2 cellular contexts compared by ENCODE assay signal in genomic region chr13:39527301-39527700, GRCh38.
TF ChIP-seq lines count a peak whose summit lies in the region.

No MANE protein-coding gene starts in this region.

TF ChIP-seq in A549, 52 proteins besides CTCF, POLR2A, EP300 and RAD21 (continued from another document):
- TF ChIP-seq MYC (IDR thresholded peaks at IDR 0.05; ENCODE audit: borderline replicate concordance, low read length) (no peak), CEBPB (IDR thresholded peaks at IDR 0.05) (no peak), KDM1A (IDR thresholded peaks at IDR 0.05; ENCODE audit: low read depth) (no peak), ZNF302 (CRISPR knock-in tag; IDR thresholded peaks at IDR 0.05) (no peak), BHLHE40 (IDR thresholded peaks at IDR 0.05; ENCODE audit: low read depth, low read length) (no peak), JUN (IDR thresholded peaks at IDR 0.05) (no peak), ZFP36 (IDR thresholded peaks at IDR 0.05; ENCODE audit: borderline replicate concordance, partially characterized antibody) (no peak), HOXA7 (CRISPR knock-in tag; IDR thresholded peaks at IDR 0.05) (no peak)
TF ChIP-seq in A549: peak in this region for 0.

TF ChIP-seq in neural cell, 6 proteins besides CTCF, POLR2A, EP300 and RAD21 (continued from another document):
- TF ChIP-seq REST (IDR thresholded peaks at IDR 0.05; ENCODE audit: borderline replicate concordance) (no peak), TAF1 (IDR thresholded peaks at IDR 0.05; ENCODE audit: low read depth) (no peak), POLR2AphosphoS5 (IDR thresholded peaks at IDR 0.05) (no peak)
